Comparison of ENCODE assay signal across 8 cellular contexts in the genomic region with DNA sequence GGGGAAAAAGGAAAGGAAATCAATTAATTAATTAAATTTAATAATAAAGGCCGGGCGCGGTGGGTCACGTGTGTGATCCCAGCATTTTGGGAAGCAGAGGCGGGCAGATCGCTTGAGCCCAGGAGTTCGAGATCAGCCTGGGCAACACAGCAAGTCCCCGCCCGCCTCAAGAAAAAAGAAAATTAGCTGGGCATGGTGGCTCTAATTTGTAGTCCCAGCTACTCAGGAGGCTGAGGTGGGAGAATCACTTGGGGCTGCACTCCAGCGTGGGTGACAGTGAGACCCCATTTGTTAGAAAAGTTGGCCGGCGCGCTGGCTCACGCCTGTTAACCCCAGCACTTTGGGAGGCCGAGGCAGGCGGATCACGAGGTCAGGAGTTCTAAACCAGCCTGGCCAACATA. TPM values are rescaled to one million over a fixed set of nuclear protein-coding genes. Genes with fewer than 3 reads are reported as not detected.
DNase-seq lines count a peak whose midpoint lies in the region; ATAC-seq and TF ChIP-seq lines count a peak whose summit lies in the region.

No MANE protein-coding gene starts in this region.

- H4K8ac ChIP-seq in trophoblast cell (ENCODE audit: low read depth, low read length): no peak overlapping the region

- H3K36me3 ChIP-seq in Caco-2 (ENCODE audit: control insufficient read depth, insufficient read depth, low read length) (peaks cover 2% of the 10 kb centered on the region), trophoblast cell (ENCODE audit: control insufficient read depth in 1 of 2, insufficient read depth in 2 of 2, low read length in 2 of 2) (peaks cover 28 to 31% of the 10 kb centered on the region in 2 experiments)

- DNase-seq in Caco-2: no peak
- DNase-seq in T-cell: peak in 1 of 34 experiments; percentile 0
- DNase-seq in fibroblast of pulmonary artery (ENCODE audit: low read depth): no peak
- DNase-seq in trophoblast cell: no peak
- no peak for DNase-seq in NCI-H526 (lab: John Stamatoyannopoulos, UW)
- DNase-seq in NCI-H187 treated with DMSO at 0.1 percent for 48 hours (lab: John Stamatoyannopoulos, UW): no peak

- no peak overlapping the region for H3K4ac ChIP-seq in trophoblast cell (ENCODE audit: low read depth, low read length)

- no peak overlapping the region for H3K9ac ChIP-seq in trophoblast cell (ENCODE audit: low read length)

- H3K9me3 ChIP-seq in Caco-2 (no peaks in the 10 kb centered on the region), trophoblast cell (ENCODE audit: insufficient read depth, low read depth, low read length) (peaks cover 2% of the 10 kb centered on the region)

- H3K36me3 Mint-ChIP-seq in Caco-2 (ENCODE audit: insufficient read depth, unreplicated experiment) (peaks cover 31% of the 10 kb centered on the region), T-cell (peaks cover 6% of the 10 kb centered on the region)

- H2AK5ac ChIP-seq in trophoblast cell (ENCODE audit: low read length): no peak overlapping the region

- no peak overlapping the region for H2BK5ac ChIP-seq in trophoblast cell (ENCODE audit: low read depth, low read length, poor library complexity)

- no peak overlapping the region for H2BK120ac ChIP-seq in trophoblast cell (ENCODE audit: insufficient read depth, low read length, poor library complexity)

- TF ChIP-seq CTCF in Caco-2 (IDR thresholded peaks at IDR 0.05; ENCODE audit: insufficient read depth in 1 of 2, low read depth in 1 of 2, low read length in 1 of 2, severe bottlenecking in 1 of 2, unreplicated experiment in 1 of 2) (no peak), fibroblast of pulmonary artery (IDR thresholded peaks at IDR 0.05; ENCODE audit: low read length, missing control alignments) (no peak)

- H3K4me1 Mint-ChIP-seq in Caco-2 (ENCODE audit: low read depth, unreplicated experiment) (peaks cover 13% of the 10 kb centered on the region), T-cell (peaks cover 26 to 37% (median 36%) of the 10 kb centered on the region in 3 donors)

- BruUV-seq in Caco-2 (replicated peaks; lab: Mats Ljungman, UMichigan): TSS peak; percentile 71

- intact Hi-C loops in Caco-2 (cut with micrococcal nuclease; ENCODE audit: unreplicated experiment): no loop called here

- peak overlapping the region; percentile 96 for H3K27ac Mint-ChIP-seq in Caco-2 (ENCODE audit: unreplicated experiment)
- peak overlapping the region in 1 of 2 donors; percentile 85 for H3K27ac Mint-ChIP-seq in T-cell

- peaks cover 2% of the 10 kb centered on the region for H3K79me1 ChIP-seq in trophoblast cell (ENCODE audit: low read length)

- H3K18ac ChIP-seq in trophoblast cell (ENCODE audit: low read length): no peak overlapping the region

- no CpG with 5 or more reads among the region's 17 CpGs for WGBS in trophoblast cell (ENCODE audit: extremely low coverage, insufficient coverage, insufficient read length)

- no peak overlapping the region for H2BK12ac ChIP-seq in trophoblast cell (ENCODE audit: low read length)

- H3K4me3 Mint-ChIP-seq in Caco-2 (ENCODE audit: unreplicated experiment) (peak overlapping the region; percentile 91), T-cell (peak overlapping the region; percentile 83 to 90 (median 87))

- no peak overlapping the region for H2AFZ ChIP-seq in trophoblast cell (ENCODE audit: insufficient read depth, low read length, poor library complexity)

- no peaks in the 10 kb centered on the region for H3K4me1 ChIP-seq in Caco-2
- peaks cover 8 to 11% of the 10 kb centered on the region in 2 experiments for H3K4me1 ChIP-seq in trophoblast cell (ENCODE audit: control insufficient read depth in 1 of 2, insufficient read depth in 2 of 2, low read length in 2 of 2)

- H3K14ac ChIP-seq in trophoblast cell (ENCODE audit: low read length): no peak overlapping the region

- H3K9me3 Mint-ChIP-seq in Caco-2 (ENCODE audit: unreplicated experiment): no peaks in the 10 kb centered on the region
- H3K9me3 Mint-ChIP-seq in T-cell: no peaks in the 10 kb centered on the region

- H3K27me3 Mint-ChIP-seq in Caco-2 (ENCODE audit: insufficient read depth, unreplicated experiment): no peaks in the 10 kb centered on the region
- no peaks in the 10 kb centered on the region for H3K27me3 Mint-ChIP-seq in T-cell

- CTCF ChIA-PET in Caco-2 (lab: Charles Lee): interaction anchor here (1.0 kb wide), 1 partner anchor 26 kb away, joined by 3 read pairs; no protein-coding TSS in a partner anchor
- CTCF ChIA-PET in T-cell (lab: Charles Lee): no interaction called here

- no peak overlapping the region for H3K23ac ChIP-seq in trophoblast cell (ENCODE audit: low read length)

- POLR2A ChIA-PET in Caco-2 (lab: Charles Lee) (no interaction called here), T-cell (lab: Charles Lee) (interaction anchor here in 1 of 2 donors (0.6 kb wide), 1 partner anchor 59 kb away, joined by 4 read pairs; no protein-coding TSS in a partner anchor)

- no peaks in the 10 kb centered on the region for H3K79me2 ChIP-seq in trophoblast cell (ENCODE audit: control insufficient read depth, insufficient read depth, low read length, poor library complexity)

- H3K4me3 ChIP-seq in Caco-2 (ENCODE audit: low read depth, low read length) (no peak overlapping the region; the same call in 1 of the 2 replicates), fibroblast of pulmonary artery (replicated peaks; ENCODE audit: low read depth, low read length) (peak overlapping the region; percentile 66), trophoblast cell (ENCODE audit: low read depth, low read length) (no peak overlapping the region)

- no peak overlapping the region for H4K91ac ChIP-seq in trophoblast cell (ENCODE audit: low read depth, low read length)

- H3K27ac ChIP-seq in trophoblast cell (ENCODE audit: low read depth, low read length): no peak overlapping the region

- H4K12ac ChIP-seq in trophoblast cell (ENCODE audit: low read depth, low read length): no peak overlapping the region

- ATAC-seq in T-cell (replicated peaks in 1 of 4) (no peak), HG02870 (IDR thresholded peaks at IDR 0.05; ENCODE audit: unreplicated experiment) (no peak), GM19467 (IDR thresholded peaks at IDR 0.05; ENCODE audit: unreplicated experiment) (no peak)

- peak overlapping the region; percentile 80 for H3K4me2 ChIP-seq in trophoblast cell (ENCODE audit: low read length)

- H3K27me3 ChIP-seq in Caco-2 (replicated peaks; ENCODE audit: control insufficient read depth, insufficient read depth, low read length) (no peaks in the 10 kb centered on the region), trophoblast cell (ENCODE audit: insufficient read depth, low read length) (no peaks in the 10 kb centered on the region)

RNA-seq across cellular contexts. Expression of a gene that starts 0.7 kb away (rescaled TPM):
- total RNA-seq in Caco-2 (2022): 81.0 and 87.7 TPM in 2 replicates
- 10 to 100 TPM; 26.1 to 41.5 (median 37.4) TPM for total RNA-seq in T-cell
- polyA plus RNA-seq in trophoblast cell (2013): 15.3 and 16.3 TPM in 2 replicates

RNA-seq across cellular contexts. Expression of a gene that starts 12.3 kb away (rescaled TPM):
- total RNA-seq in Caco-2 (2022): 43.7 and 50.2 TPM in 2 replicates
- 10 to 100 TPM; 24.5 to 44.7 (median 32.8) TPM for total RNA-seq in T-cell
- 113 and 115 TPM in 2 replicates for polyA plus RNA-seq in trophoblast cell (2013)

RNA-seq across cellular contexts. Expression of a gene that starts 12.4 kb away (rescaled TPM):
- total RNA-seq in Caco-2 (2022) (1,515 and 1,601 TPM in 2 replicates), T-cell (1,000 to 10,000 TPM; 2,995 to 3,551 (median 3,317) TPM)
- polyA plus RNA-seq in trophoblast cell (2013): 1,437 and 1,442 TPM in 2 replicates

RNA-seq across cellular contexts. Expression of a gene that starts 34.2 kb away (rescaled TPM):
- 1.1 TPM in 2 replicates for total RNA-seq in Caco-2 (2022)
- 1 to 10 TPM in 4 of 5 donors, under 1 TPM in 1; 0.88 to 5.5 (median 4.4) TPM for total RNA-seq in T-cell
- polyA plus RNA-seq in trophoblast cell (2013): 0.60 and 0.90 TPM in 2 replicates

RNA-seq across cellular contexts. Expression of a gene that starts 55.1 kb away (rescaled TPM):
- total RNA-seq in Caco-2 (2022) (0.63 and 1.2 TPM in 2 replicates), T-cell (under 1 TPM in 2 of 5 donors, not detected in 3; 0.18 to 0.19 TPM)
- 4.1 and 4.3 TPM in 2 replicates for polyA plus RNA-seq in trophoblast cell (2013)
